Comparison of ENCODE assay signal across 23 cellular contexts in the genomic region with DNA sequence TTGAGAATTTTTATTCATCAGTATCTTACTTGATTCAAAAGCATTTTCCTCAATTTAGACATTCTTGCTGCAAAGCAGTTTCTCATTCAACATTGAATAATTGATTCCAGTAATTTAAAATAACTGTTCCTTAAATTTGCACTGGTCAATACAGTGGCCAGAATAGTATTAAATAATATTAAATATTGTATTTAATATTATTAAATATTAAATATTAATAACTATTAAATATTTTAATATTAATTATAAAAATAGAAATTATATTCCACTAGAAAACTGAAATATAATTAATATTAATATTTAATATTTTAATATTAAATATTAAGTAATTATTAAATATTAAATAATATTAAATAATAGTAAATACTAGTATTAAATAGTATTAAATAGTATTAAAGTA.
"Had no signal": no experiment of that assay in that cellular context is flagged by ENCODE, and none has a peak within 500 bp of the region (broad histone marks: within the 10 kb centered on the region; RNA-seq: fewer than 3 reads in every experiment).

No MANE protein-coding gene starts in this region.

- H3K9me3 ChIP-seq: gastrocnemius medialis, left lung, mucosa of descending colon, neutrophil, right lobe of liver, thyroid gland, upper lobe of left lung had no signal

- H3K4me1 ChIP-seq: gastrocnemius medialis, left lung, parathyroid adenoma, right lobe of liver, thyroid gland, upper lobe of left lung had no signal

- H3K4me3 ChIP-seq: coronary artery, gastrocnemius medialis, left lung, mucosa of descending colon, right lobe of liver, smooth muscle cell, thyroid gland, upper lobe of left lung had no signal

- H3K27ac ChIP-seq: coronary artery, gastrocnemius medialis, left lung, neutrophil, parathyroid adenoma, right lobe of liver, thyroid gland, upper lobe of left lung had no signal

- H3K36me3 ChIP-seq: gastrocnemius medialis, left lung, neutrophil, right lobe of liver, thyroid gland, upper lobe of left lung had no signal

- H3K9ac ChIP-seq: parathyroid adenoma had no signal

- FAIRE-seq: urothelium cell line had no signal

- H3K27me3 ChIP-seq: gastrocnemius medialis, left lung, neutrophil, right lobe of liver, thyroid gland, upper lobe of left lung had no signal

- DNase-seq: dermis blood vessel endothelial cell; effector memory CD4-positive, alpha-beta T cell; gastrocnemius medialis; head of caudate nucleus; left cardiac atrium; left lung; mesenchymal stem cell; mucosa of descending colon; naive B cell; right lobe of liver; stimulated activated CD4-positive, alpha-beta T cell treated with anti-CD3 and anti-CD28 coated beads, Interleukin-12 subunit alpha, Interleukin-12 subunit beta, amount 100 ng/mL, for 4 hours; stimulated activated CD4-positive, alpha-beta T cell treated with anti-CD3 and anti-CD28 coated beads, Interleukin-1b, Interleukin-23, amount 100 ng/mL, for 48 hours; stimulated activated CD4-positive, alpha-beta T cell treated with anti-CD3 and anti-CD28 coated beads, Interleukin-4, amount 100 ng/mL, for 1 hour; stimulated activated CD8-positive, alpha-beta memory T cell treated with anti-CD3 and anti-CD28 coated beads, Interleukin-4, amount 100 ng/mL, for 48 hours; stimulated activated naive CD4-positive, alpha-beta T cell; stimulated activated naive CD8-positive, alpha-beta T cell treated with anti-CD3 and anti-CD28 coated beads, Interleukin-15, amount 100 ng/mL, for 72 hours; thyroid gland; upper lobe of left lung had no signal
